25 cellular contexts compared by ENCODE assay signal in genomic region chr12:100133200-100133599, GRCh38.
"Had no signal": no experiment of that assay in that cellular context is flagged by ENCODE, and none has a peak within 500 bp of the region (broad histone marks: within the 10 kb centered on the region; RNA-seq: fewer than 3 reads in every experiment).

No MANE protein-coding gene starts in this region.

- H3K4me3 ChIP-seq: esophagus muscularis mucosa, gastroesophageal sphincter, heart left ventricle, hepatocyte, left lung, prostate gland, right atrium auricular region, sigmoid colon, stomach, thyroid gland, vagina had no signal

- H3K27ac ChIP-seq: esophagus muscularis mucosa, foreskin keratinocyte, gastroesophageal sphincter, heart left ventricle, hepatocyte, left lung, prostate gland, right atrium auricular region, sigmoid colon, stomach, thyroid gland, vagina had no signal

- DNase-seq: dermis blood vessel endothelial cell; effector memory CD4-positive, alpha-beta T cell; foreskin keratinocyte; heart left ventricle; left cardiac atrium; left lung; mesendoderm; midbrain; naive thymus-derived CD4-positive, alpha-beta T cell; nucleus accumbens; sigmoid colon; stimulated activated CD4-positive, alpha-beta T cell treated with anti-CD3 and anti-CD28 coated beads, Interleukin-2, amount 100 ng/mL, for 24 hours; stimulated activated CD4-positive, alpha-beta T cell treated with anti-CD3 and anti-CD28 coated beads, Interleukin-4, amount 100 ng/mL, for 24 hours; stimulated activated naive CD4-positive, alpha-beta T cell treated with Interleukin-2 at 50 U/mL for 16 hours; stomach; thyroid gland; trophoblast cell had no signal

- H3K4me3 Mint-ChIP-seq: naive thymus-derived CD4-positive, alpha-beta T cell; nephron; stimulated activated effector memory CD8-positive, alpha-beta T cell treated with anti-CD3 and anti-CD28 coated beads, Interleukin-12 subunit alpha, Interleukin-12 subunit beta, amount 100 ng/mL, for 72 hours had no signal

- H3K27me3 Mint-ChIP-seq: naive thymus-derived CD4-positive, alpha-beta T cell had no signal

- H3K9me3 ChIP-seq: esophagus muscularis mucosa, gastroesophageal sphincter, left lung, prostate gland, right atrium auricular region, sigmoid colon, stomach, thyroid gland, vagina had no signal

- H3K27ac Mint-ChIP-seq: naive thymus-derived CD4-positive, alpha-beta T cell; nephron; stimulated activated effector memory CD8-positive, alpha-beta T cell treated with anti-CD3 and anti-CD28 coated beads, Interleukin-12 subunit alpha, Interleukin-12 subunit beta, amount 100 ng/mL, for 72 hours had no signal

- ATAC-seq: foreskin keratinocyte; gastroesophageal sphincter; heart left ventricle; left cardiac atrium; left lung; naive thymus-derived CD4-positive, alpha-beta T cell; stimulated activated effector memory CD8-positive, alpha-beta T cell treated with anti-CD3 and anti-CD28 coated beads, Interleukin-12 subunit alpha, Interleukin-12 subunit beta, amount 100 ng/mL, for 72 hours had no signal

- H3K9me3 Mint-ChIP-seq: nephron; stimulated activated effector memory CD8-positive, alpha-beta T cell treated with anti-CD3 and anti-CD28 coated beads, Interleukin-12 subunit alpha, Interleukin-12 subunit beta, amount 100 ng/mL, for 72 hours had no signal

- H3K36me3 ChIP-seq: esophagus muscularis mucosa, gastroesophageal sphincter, heart left ventricle, left lung, prostate gland, right atrium auricular region, sigmoid colon, stomach, thyroid gland, vagina had no signal
